ENCODE assay signal across 1 cellular context in the genomic region with DNA sequence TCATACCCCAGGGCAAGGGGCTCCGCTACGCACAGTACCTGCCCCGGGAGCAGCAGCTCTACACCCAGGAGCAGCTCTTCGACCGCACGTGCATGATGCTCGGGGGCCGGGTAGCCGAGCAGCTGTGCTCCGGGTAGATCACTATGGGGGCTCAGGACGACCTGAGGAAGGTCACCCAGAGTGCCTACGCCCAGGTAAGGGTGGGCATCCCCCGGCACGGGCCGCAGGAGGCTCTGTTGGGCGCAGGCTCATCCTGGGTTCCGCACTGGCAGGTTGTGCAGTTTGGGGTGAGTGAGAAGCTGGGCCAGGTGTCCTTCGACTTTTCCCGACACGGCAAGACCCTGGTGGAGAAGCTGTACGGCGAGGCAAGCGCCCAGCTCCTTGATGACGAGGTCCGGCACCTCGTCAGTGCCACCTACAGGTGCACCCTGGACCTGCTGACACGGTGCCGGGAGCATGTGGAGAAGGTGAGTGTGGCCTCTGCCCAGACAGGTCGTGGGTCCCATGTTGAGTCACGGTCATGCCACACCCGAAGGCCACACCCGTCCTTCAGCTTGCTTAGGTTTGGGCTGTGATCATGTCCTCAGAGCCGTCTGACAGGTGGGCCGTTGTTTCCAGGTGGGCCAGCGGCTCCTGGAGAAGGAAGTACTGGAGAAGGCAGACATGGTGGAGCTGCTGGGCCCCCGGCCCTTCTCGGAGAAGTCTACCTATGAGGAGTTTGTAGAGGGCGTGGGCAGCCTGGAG.
TF ChIP-seq lines count a peak whose summit lies in the region.

No MANE protein-coding gene starts in this region.

TF ChIP-seq in WTC11, 78 proteins besides CTCF, POLR2A, EP300 and RAD21:
- TF ChIP-seq, protein P1, sequence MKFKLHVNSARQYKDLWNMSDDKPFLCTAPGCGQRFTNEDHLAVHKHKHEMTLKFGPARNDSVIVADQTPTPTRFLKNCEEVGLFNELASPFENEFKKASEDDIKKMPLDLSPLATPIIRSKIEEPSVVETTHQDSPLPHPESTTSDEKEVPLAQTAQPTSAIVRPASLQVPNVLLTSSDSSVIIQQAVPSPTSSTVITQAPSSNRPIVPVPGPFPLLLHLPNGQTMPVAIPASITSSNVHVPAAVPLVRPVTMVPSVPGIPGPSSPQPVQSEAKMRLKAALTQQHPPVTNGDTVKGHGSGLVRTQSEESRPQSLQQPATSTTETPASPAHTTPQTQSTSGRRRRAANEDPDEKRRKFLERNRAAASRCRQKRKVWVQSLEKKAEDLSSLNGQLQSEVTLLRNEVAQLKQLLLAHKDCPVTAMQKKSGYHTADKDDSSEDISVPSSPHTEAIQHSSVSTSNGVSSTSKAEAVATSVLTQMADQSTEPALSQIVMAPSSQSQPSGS (CRISPR knock-in tag; IDR thresholded peaks at IDR 0.05; ENCODE audit: borderline replicate concordance, low read depth): no peak
- TF ChIP-seq CREB1 (CRISPR knock-in tag; IDR thresholded peaks at IDR 0.05) (no peak), ZNF317 (CRISPR knock-in tag; IDR thresholded peaks at IDR 0.05; ENCODE audit: borderline replicate concordance, low read depth) (no peak), SOX15 (CRISPR knock-in tag; IDR thresholded peaks at IDR 0.05) (no peak), RORB (CRISPR knock-in tag; IDR thresholded peaks at IDR 0.05) (no peak), IRF2 (CRISPR knock-in tag; IDR thresholded peaks at IDR 0.05; ENCODE audit: borderline replicate concordance, low read depth) (no peak), ESRRA (CRISPR knock-in tag; IDR thresholded peaks at IDR 0.05; ENCODE audit: borderline replicate concordance) (no peak)
- TF ChIP-seq, protein P2, sequence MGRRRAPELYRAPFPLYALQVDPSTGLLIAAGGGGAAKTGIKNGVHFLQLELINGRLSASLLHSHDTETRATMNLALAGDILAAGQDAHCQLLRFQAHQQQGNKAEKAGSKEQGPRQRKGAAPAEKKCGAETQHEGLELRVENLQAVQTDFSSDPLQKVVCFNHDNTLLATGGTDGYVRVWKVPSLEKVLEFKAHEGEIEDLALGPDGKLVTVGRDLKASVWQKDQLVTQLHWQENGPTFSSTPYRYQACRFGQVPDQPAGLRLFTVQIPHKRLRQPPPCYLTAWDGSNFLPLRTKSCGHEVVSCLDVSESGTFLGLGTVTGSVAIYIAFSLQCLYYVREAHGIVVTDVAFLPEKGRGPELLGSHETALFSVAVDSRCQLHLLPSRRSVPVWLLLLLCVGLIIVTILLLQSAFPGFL (CRISPR knock-in tag; IDR thresholded peaks at IDR 0.05; ENCODE audit: borderline replicate concordance): no peak
- TF ChIP-seq, protein P3, sequence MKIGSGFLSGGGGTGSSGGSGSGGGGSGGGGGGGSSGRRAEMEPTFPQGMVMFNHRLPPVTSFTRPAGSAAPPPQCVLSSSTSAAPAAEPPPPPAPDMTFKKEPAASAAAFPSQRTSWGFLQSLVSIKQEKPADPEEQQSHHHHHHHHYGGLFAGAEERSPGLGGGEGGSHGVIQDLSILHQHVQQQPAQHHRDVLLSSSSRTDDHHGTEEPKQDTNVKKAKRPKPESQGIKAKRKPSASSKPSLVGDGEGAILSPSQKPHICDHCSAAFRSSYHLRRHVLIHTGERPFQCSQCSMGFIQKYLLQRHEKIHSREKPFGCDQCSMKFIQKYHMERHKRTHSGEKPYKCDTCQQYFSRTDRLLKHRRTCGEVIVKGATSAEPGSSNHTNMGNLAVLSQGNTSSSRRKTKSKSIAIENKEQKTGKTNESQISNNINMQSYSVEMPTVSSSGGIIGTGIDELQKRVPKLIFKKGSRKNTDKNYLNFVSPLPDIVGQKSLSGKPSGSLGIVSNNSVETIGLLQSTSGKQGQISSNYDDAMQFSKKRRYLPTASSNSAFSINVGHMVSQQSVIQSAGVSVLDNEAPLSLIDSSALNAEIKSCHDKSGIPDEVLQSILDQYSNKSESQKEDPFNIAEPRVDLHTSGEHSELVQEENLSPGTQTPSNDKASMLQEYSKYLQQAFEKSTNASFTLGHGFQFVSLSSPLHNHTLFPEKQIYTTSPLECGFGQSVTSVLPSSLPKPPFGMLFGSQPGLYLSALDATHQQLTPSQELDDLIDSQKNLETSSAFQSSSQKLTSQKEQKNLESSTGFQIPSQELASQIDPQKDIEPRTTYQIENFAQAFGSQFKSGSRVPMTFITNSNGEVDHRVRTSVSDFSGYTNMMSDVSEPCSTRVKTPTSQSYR (CRISPR knock-in tag; IDR thresholded peaks at IDR 0.05): no peak
- TF ChIP-seq, protein P4, sequence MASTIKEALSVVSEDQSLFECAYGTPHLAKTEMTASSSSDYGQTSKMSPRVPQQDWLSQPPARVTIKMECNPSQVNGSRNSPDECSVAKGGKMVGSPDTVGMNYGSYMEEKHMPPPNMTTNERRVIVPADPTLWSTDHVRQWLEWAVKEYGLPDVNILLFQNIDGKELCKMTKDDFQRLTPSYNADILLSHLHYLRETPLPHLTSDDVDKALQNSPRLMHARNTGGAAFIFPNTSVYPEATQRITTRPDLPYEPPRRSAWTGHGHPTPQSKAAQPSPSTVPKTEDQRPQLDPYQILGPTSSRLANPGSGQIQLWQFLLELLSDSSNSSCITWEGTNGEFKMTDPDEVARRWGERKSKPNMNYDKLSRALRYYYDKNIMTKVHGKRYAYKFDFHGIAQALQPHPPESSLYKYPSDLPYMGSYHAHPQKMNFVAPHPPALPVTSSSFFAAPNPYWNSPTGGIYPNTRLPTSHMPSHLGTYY (CRISPR knock-in tag; IDR thresholded peaks at IDR 0.05): no peak
- TF ChIP-seq, protein P5, sequence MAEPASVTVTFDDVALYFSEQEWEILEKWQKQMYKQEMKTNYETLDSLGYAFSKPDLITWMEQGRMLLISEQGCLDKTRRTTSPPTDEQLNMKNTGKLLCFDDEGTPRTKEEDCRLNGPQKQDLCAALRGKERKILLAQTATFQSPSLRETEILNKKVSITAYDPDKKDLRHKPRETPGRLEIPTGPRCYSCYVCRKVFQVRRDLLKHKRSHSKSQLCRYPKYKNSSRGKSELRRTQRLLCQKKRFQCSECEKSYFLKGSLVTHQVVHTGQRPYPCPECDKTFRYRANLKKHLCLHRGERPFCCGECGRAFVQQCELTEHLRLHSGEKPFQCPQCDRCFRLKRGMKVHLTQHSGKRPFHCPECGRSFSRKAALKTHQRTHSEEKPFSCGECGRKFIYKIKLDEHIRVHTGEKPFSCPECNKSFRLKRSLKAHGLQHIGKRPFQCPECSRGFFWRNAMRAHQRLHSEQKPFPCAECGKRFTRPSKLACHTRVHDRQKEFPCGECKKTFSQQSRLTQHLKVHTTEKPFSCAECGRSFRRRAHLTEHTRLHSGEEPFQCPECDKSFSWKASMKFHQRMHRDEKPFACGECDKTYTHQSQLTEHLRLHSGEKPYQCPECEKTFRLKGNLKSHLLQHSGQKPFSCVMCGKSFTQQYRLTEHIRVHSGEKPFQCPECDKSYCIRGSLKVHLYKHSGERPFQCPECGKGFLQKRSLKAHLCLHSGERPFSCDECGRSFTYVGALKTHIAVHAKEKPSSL (CRISPR knock-in tag; conservative IDR thresholded peaks at IDR 0.05): no peak
